Comparison of ENCODE assay signal across 18 cellular contexts in genomic region chr4:124839786-124840390, GRCh38.
DNase-seq lines count a peak whose midpoint lies in the region; ATAC-seq and TF ChIP-seq lines count a peak whose summit lies in the region.
"Had no signal": no experiment of that assay in that cellular context is flagged by ENCODE, and none has a peak within 500 bp of the region (broad histone marks: within the 10 kb centered on the region; RNA-seq: fewer than 3 reads in every experiment).

No MANE protein-coding gene starts in this region.

- no peak for ATAC-seq in HG03097 (IDR thresholded peaks at IDR 0.05; ENCODE audit: low FRiP score, unreplicated experiment)
- ATAC-seq: CD8-positive, alpha-beta T cell had no signal

- no peak for TF ChIP-seq CTCF in choroid plexus epithelial cell (conservative IDR thresholded peaks at IDR 0.05; ENCODE audit: low read depth, low read length)

- DNase-seq in DMS53 (lab: John Stamatoyannopoulos, UW) (peak; percentile 20), DMS53 treated with DMSO at 0.1 percent for 48 hours (lab: John Stamatoyannopoulos, UW; ENCODE audit: unreplicated experiment) (no peak), choroid plexus epithelial cell (ENCODE audit: low read depth) (peak; percentile 14), lung microvascular endothelial cell (ENCODE audit: low read depth in 2 of 2) (peak; percentile 1 to 8), mesenteric fat pad (ENCODE audit: low spot score) (no peak), NCI-H526 treated with DMSO at 0.1 percent for 48 hours (lab: John Stamatoyannopoulos, UW) (no peak)
- DNase-seq: 8988T; AML-193; C1 segment of cervical spinal cord; CD8-positive, alpha-beta T cell; DMS79; H9; IMR-90; NCI-H1092 treated with DMSO at 0.1 percent for 48 hours; NCI-H1436 treated with DMSO at 0.1 percent for 48 hours; NCI-H1930; SJCRH30 had no signal

- H3K4me3 ChIP-seq in choroid plexus epithelial cell (ENCODE audit: low read depth, low read length), result no peak overlapping the region
- H3K4me3 ChIP-seq: SJCRH30 had no signal

Comparison
In these comparisons a context has a peak if more than half of its experiments do, and no peak if none do; other contexts are left out.
1. DNase-seq: peak in DMS53 (single experiment), choroid plexus epithelial cell (single experiment) and lung microvascular endothelial cell (2 of 2); none in DMS53 treated with DMSO at 0.1 percent for 48 hours (single experiment), mesenteric fat pad (single experiment) and NCI-H526 treated with DMSO at 0.1 percent for 48 hours (single experiment).